ENCODE assay signal across 8 cellular contexts in the genomic region with DNA sequence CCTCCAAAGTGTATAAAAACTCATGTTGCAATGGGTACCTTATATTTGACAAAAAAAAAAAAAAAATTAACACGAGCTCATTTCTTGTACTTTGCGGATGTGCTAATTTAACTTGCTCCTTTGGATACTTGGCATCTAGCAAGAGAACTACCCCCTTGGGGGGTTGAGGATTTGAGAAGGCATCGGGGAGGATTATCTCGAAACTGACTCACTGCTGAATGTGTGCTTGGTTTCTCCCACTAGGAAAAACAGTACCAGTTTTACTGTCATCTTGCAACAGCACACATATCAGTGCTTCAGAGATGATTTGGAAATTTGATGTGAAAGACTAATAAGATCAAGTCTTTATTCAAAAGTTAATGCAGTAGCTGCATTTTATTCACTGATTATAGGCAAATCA. TPM values are rescaled to one million over a fixed set of nuclear protein-coding genes. Genes with fewer than 3 reads are reported as not detected.
A peak's percentile ranks its signal among the peaks of the same experiment; 100 is the strongest.
DNase-seq lines count a peak whose midpoint lies in the region; ATAC-seq and TF ChIP-seq lines count a peak whose summit lies in the region.

No MANE protein-coding gene starts in this region.

- ATAC-seq in HCT116 (no peak), right lobe of liver (no peak), HG03520 (IDR thresholded peaks at IDR 0.05; ENCODE audit: unreplicated experiment) (no peak), HG02588 (IDR thresholded peaks at IDR 0.05; ENCODE audit: unreplicated experiment) (no peak), GM21737 (IDR thresholded peaks at IDR 0.05; ENCODE audit: unreplicated experiment) (no peak)

- H3K4me1 ChIP-seq in HCT116 (ENCODE audit: control insufficient read depth in 1 of 2, insufficient read depth in 2 of 2, low read length in 2 of 2) (peaks cover 4 to 7% of the 10 kb centered on the region in 2 experiments; a peak in 3 of 4 replicates), adipocyte (ENCODE audit: control insufficient read depth, insufficient read depth, low read length) (peaks cover 18% of the 10 kb centered on the region), right lobe of liver (peaks cover 0 to 4% (median 0%) of the 10 kb centered on the region in 4 donors)

- 63% methylated on average over 4 of the region's 4 CpGs for WGBS in right lobe of liver (ENCODE audit: insufficient coverage, low coverage, low lambda C conversion rate, missing lambda C conversion rate)

- TF ChIP-seq POLR2A in HCT116 (IDR thresholded peaks at IDR 0.05; ENCODE audit: borderline replicate concordance, extremely low read depth, insufficient read depth, insufficient read length) (no peak), right lobe of liver (IDR thresholded peaks at IDR 0.05) (no peak)

- H3K79me2 ChIP-seq in HCT116 (ENCODE audit: insufficient read depth, low read length) = no peaks in the 10 kb centered on the region; the same call in 1 of the 2 replicates

- BruUV-seq in HCT116 (replicated peaks; lab: Mats Ljungman, UMichigan) = no TSS peak

- no peak for TF ChIP-seq RAD21 in HCT116 (IDR thresholded peaks at IDR 0.05; ENCODE audit: low read depth)

- no peaks in the 10 kb centered on the region for H3K27me3 ChIP-seq in HCT116 (ENCODE audit: insufficient read depth, low read length)
- H3K27me3 ChIP-seq in adipocyte (replicated peaks; ENCODE audit: control insufficient read depth, insufficient read depth, low read length) = no peaks in the 10 kb centered on the region
- H3K27me3 ChIP-seq in right lobe of liver = no peaks in the 10 kb centered on the region

- no peak overlapping the region for H2AFZ ChIP-seq in HCT116 (ENCODE audit: low read depth, low read length, poor library complexity, severe bottlenecking)

- no peak for TF ChIP-seq CTCF in HCT116 (IDR thresholded peaks at IDR 0.05 in 2 of 3, conservative IDR thresholded peaks at IDR 0.05 in 1 of 3; ENCODE audit: borderline replicate concordance in 1 of 3, insufficient read depth in 1 of 3, low read depth in 2 of 3, low read length in 2 of 3)
- TF ChIP-seq CTCF in right lobe of liver (IDR thresholded peaks at IDR 0.05) = no peak
- TF ChIP-seq CTCF in GM13977 (IDR thresholded peaks at IDR 0.05; ENCODE audit: extremely low read depth, insufficient read depth, missing control alignments) = no peak

- CTCF ChIA-PET in HCT116 (lab: Charles Lee) = interaction anchor here (0.6 to 1.8 kb wide), 9 partner anchors 14 to 881 kb away, joined by 3 to 8 read pairs (median 5); a partner anchor contains a TSS

- peaks cover 0 to 6% of the 10 kb centered on the region in 2 experiments; a peak in 2 of 4 replicates for H3K36me3 ChIP-seq in HCT116 (ENCODE audit: control insufficient read depth in 1 of 2, insufficient read depth in 2 of 2, low read length in 2 of 2)
- peaks cover 17% of the 10 kb centered on the region for H3K36me3 ChIP-seq in adipocyte (ENCODE audit: control insufficient read depth, insufficient read depth, low read length, severe bottlenecking)
- H3K36me3 ChIP-seq in right lobe of liver = no peaks in the 10 kb centered on the region

- no peaks in the 10 kb centered on the region for H4K20me1 ChIP-seq in HCT116 (ENCODE audit: insufficient read depth)

- H3K9me3 ChIP-seq in HCT116 (ENCODE audit: control insufficient read depth in 1 of 2, insufficient read depth in 1 of 2, low read depth in 1 of 2, low read length in 2 of 2) (no peaks in the 10 kb centered on the region), adipocyte (ENCODE audit: control insufficient read depth, low read length) (no peaks in the 10 kb centered on the region), right lobe of liver (no peaks in the 10 kb centered on the region)

- POLR2A ChIA-PET in HCT116 (lab: Charles Lee) = interaction anchor here (0.6 kb wide), 1 partner anchor 339 kb away, joined by 3 read pairs; no protein-coding TSS in a partner anchor

- H3K9ac ChIP-seq in HCT116 (ENCODE audit: low read length) = peak overlapping the region; percentile 75
- peak overlapping the region; percentile 85 for H3K9ac ChIP-seq in adipocyte (ENCODE audit: low read length)

- peak overlapping the region; percentile 76; the same call in 1 of the 2 replicates for H3K27ac ChIP-seq in HCT116 (ENCODE audit: low read depth, low read length)
- H3K27ac ChIP-seq in right lobe of liver = no peak overlapping the region

- intact Hi-C loops in HCT116 (cut with micrococcal nuclease) = loop anchor here (2.0 kb wide), 1 partner anchor 158 kb away; no protein-coding TSS in a partner anchor
- intact Hi-C loops in right lobe of liver (cut with DNase I) = no loop called here

- DNase-seq in A172 (ENCODE audit: low spot score) (peak; percentile 28), HCT116 (ENCODE audit: low read depth, low spot score) (no peak), adipocyte (ENCODE audit: low read depth) (peak; percentile 48), right lobe of liver (no peak), GM13977 (ENCODE audit: low spot score) (no peak)

- RAD21 ChIA-PET in HCT116 (lab: Charles Lee; ENCODE audit: low non-redundant PET in 1 of 2, low total read pairs in 2 of 2, uncharacterized antibody in 2 of 2, unreplicated experiment in 2 of 2) = no interaction called here

- in situ Hi-C loops in GM13977 (cut with MboI; ENCODE audit: low pct_unique_long_range_greater_than_20kb, low sequenced_read_pairs, unreplicated experiment) = no loop called here

- peak overlapping the region; percentile 80 for H3K4me2 ChIP-seq in HCT116 (ENCODE audit: low read length)

- H3K4me3 ChIP-seq in HCT116 (replicated peaks in 1 of 2; ENCODE audit: low read depth in 1 of 2, low read length in 2 of 2) (peak overlapping the region; percentile 77 to 88), adipocyte (ENCODE audit: low read length) (peak overlapping the region; percentile 92), right lobe of liver (peak overlapping the region in 2 of 3 donors; percentile 57 to 87)

- no peaks in the 10 kb centered on the region for H3K9me2 ChIP-seq in HCT116 (ENCODE audit: insufficient read depth)

TF ChIP-seq in HCT116, 20 proteins besides CTCF, POLR2A, EP300 and RAD21 (continues in another document):
- TF ChIP-seq SRF (IDR thresholded peaks at IDR 0.05; ENCODE audit: low read depth) (no peak), ELF1 (IDR thresholded peaks at IDR 0.05; ENCODE audit: borderline replicate concordance, low read depth) (no peak), FOSL1 (IDR thresholded peaks at IDR 0.05; ENCODE audit: low read depth) (no peak), EZH2phosphoT487 (IDR thresholded peaks at IDR 0.05; ENCODE audit: borderline replicate concordance) (no peak), SP1 (IDR thresholded peaks at IDR 0.05; ENCODE audit: low read depth) (no peak), EZH2 (IDR thresholded peaks at IDR 0.05) (no peak), ZNF274 (IDR thresholded peaks at IDR 0.05; ENCODE audit: low read depth, low read length) (no peak), CBX3 (IDR thresholded peaks at IDR 0.05; ENCODE audit: low read depth) (no peak), SIN3A (IDR thresholded peaks at IDR 0.05; ENCODE audit: low read depth) (no peak), POLR2AphosphoS5 (IDR thresholded peaks at IDR 0.05; ENCODE audit: low read depth, low read length) (no peak), ZFX (IDR thresholded peaks at IDR 0.05) (no peak), TCF7L2 (IDR thresholded peaks at IDR 0.05; ENCODE audit: borderline replicate concordance, extremely low read depth, insufficient read depth, insufficient read length) (no peak), JUND (IDR thresholded peaks at IDR 0.05) (no peak), CEBPB (IDR thresholded peaks at IDR 0.05; ENCODE audit: low read depth) (no peak)
- TF ChIP-seq, protein P1, sequence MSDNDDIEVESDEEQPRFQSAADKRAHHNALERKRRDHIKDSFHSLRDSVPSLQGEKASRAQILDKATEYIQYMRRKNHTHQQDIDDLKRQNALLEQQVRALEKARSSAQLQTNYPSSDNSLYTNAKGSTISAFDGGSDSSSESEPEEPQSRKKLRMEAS (IDR thresholded peaks at IDR 0.05) = no peak
- TF ChIP-seq, protein P2, sequence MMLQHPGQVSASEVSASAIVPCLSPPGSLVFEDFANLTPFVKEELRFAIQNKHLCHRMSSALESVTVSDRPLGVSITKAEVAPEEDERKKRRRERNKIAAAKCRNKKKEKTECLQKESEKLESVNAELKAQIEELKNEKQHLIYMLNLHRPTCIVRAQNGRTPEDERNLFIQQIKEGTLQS (IDR thresholded peaks at IDR 0.05) = no peak
- TF ChIP-seq, protein P3, sequence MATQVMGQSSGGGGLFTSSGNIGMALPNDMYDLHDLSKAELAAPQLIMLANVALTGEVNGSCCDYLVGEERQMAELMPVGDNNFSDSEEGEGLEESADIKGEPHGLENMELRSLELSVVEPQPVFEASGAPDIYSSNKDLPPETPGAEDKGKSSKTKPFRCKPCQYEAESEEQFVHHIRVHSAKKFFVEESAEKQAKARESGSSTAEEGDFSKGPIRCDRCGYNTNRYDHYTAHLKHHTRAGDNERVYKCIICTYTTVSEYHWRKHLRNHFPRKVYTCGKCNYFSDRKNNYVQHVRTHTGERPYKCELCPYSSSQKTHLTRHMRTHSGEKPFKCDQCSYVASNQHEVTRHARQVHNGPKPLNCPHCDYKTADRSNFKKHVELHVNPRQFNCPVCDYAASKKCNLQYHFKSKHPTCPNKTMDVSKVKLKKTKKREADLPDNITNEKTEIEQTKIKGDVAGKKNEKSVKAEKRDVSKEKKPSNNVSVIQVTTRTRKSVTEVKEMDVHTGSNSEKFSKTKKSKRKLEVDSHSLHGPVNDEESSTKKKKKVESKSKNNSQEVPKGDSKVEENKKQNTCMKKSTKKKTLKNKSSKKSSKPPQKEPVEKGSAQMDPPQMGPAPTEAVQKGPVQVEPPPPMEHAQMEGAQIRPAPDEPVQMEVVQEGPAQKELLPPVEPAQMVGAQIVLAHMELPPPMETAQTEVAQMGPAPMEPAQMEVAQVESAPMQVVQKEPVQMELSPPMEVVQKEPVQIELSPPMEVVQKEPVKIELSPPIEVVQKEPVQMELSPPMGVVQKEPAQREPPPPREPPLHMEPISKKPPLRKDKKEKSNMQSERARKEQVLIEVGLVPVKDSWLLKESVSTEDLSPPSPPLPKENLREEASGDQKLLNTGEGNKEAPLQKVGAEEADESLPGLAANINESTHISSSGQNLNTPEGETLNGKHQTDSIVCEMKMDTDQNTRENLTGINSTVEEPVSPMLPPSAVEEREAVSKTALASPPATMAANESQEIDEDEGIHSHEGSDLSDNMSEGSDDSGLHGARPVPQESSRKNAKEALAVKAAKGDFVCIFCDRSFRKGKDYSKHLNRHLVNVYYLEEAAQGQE (IDR thresholded peaks at IDR 0.05; ENCODE audit: low read depth) = no peak

RNA-seq across cellular contexts. Expression of a gene that starts 0.9 kb away (rescaled TPM):
- total RNA-seq in A172 (2014; rRNA removed; shearing (Covaris generic)) = 10.9 and 13.6 TPM in 2 replicates
- total RNA-seq in HCT116 (2021; ENCODE audit: unreplicated experiment) (8.3 TPM), right lobe of liver (1 to 10 TPM; 2.7 to 5.3 (median 3.9) TPM)
- polyA plus RNA-seq in HCT116 (2012) = 4.6 and 5.6 TPM in 2 replicates

RNA-seq across cellular contexts. Expression of a gene that starts 43.3 kb away (rescaled TPM):
- 1.2 and 1.3 TPM in 2 replicates for total RNA-seq in A172 (2014; rRNA removed; shearing (Covaris generic))
- 18.3 TPM for total RNA-seq in HCT116 (2021; ENCODE audit: unreplicated experiment)
- polyA plus RNA-seq in HCT116 (2012) = 6.9 and 9.8 TPM in 2 replicates
- 1 to 10 TPM; 2.0 to 5.9 (median 4.4) TPM for total RNA-seq in right lobe of liver

Comparison
In these comparisons a context has a peak if more than half of its experiments do, and no peak if none do; other contexts are left out.
1. DNase-seq: peak in A172 (single experiment) and adipocyte (single experiment); none in HCT116 (single experiment), right lobe of liver (0 of 3) and GM13977 (single experiment).
2. Peak in every context shown above with its lines, with median percentiles within 50 percentile points of each other: H3K4me3 ChIP-seq.